13 cellular contexts compared by ENCODE assay signal in genomic region chr4:119536572-119537528, GRCh38.
A peak's percentile ranks its signal among the peaks of the same experiment; 100 is the strongest.
DNase-seq lines count a peak whose midpoint lies in the region; ATAC-seq lines count a peak whose summit lies in the region.
"Had no signal": no experiment of that assay in that cellular context is flagged by ENCODE, and none has a peak within 500 bp of the region (broad histone marks: within the 10 kb centered on the region; RNA-seq: fewer than 3 reads in every experiment).

No MANE protein-coding gene starts in this region.

- peak; percentile 4 for DNase-seq in LoVo (ENCODE audit: low spot score)
- no peak for DNase-seq in stimulated activated naive B cell treated with anti-CD40 and anti-IgM and Interleukin-4, amounts not matched to agents 10 μg/mL and 1 μg/mL and 100 μg/mL, for 72 hours
- DNase-seq in putamen (ENCODE audit: low spot score): no peak
- DNase-seq in globus pallidus (ENCODE audit: low spot score): no peak
- DNase-seq in stimulated activated CD4-positive, alpha-beta T cell treated with anti-CD3 and anti-CD28 coated beads, Interleukin-4, amount 100 ng/mL, for 24 hours: no peak
- no peak for DNase-seq in DMS153 treated with DMSO at 0.1 percent for 48 hours (lab: John Stamatoyannopoulos, UW; ENCODE audit: unreplicated experiment)
- DNase-seq: activated CD4-positive, alpha-beta memory T cell treated with anti-CD3 and anti-CD28 coated beads for 36 hours; islet precursor cell; MM.1S; NCI-H510A treated with DMSO at 0.1 percent for 48 hours had no signal

- no peak overlapping the region for H3K27ac Mint-ChIP-seq in stimulated activated naive B cell treated with anti-CD40 and anti-IgM and Interleukin-4, amounts not matched to agents 10 μg/mL and 1 μg/mL and 100 μg/mL, for 72 hours
- H3K27ac Mint-ChIP-seq: activated CD4-positive, alpha-beta memory T cell treated with anti-CD3 and anti-CD28 coated beads for 36 hours; activated naive CD8-positive, alpha-beta T cell had no signal

- peaks cover 10 to 21% of the 10 kb centered on the region in 2 donors for H3K4me1 Mint-ChIP-seq in stimulated activated naive B cell treated with anti-CD40 and anti-IgM and Interleukin-4, amounts not matched to agents 10 μg/mL and 1 μg/mL and 100 μg/mL, for 72 hours

- ATAC-seq in GM18909 (IDR thresholded peaks at IDR 0.05; ENCODE audit: poor library complexity, unreplicated experiment) (peak; percentile 48), esophagus mucosa (peak; percentile 44)
- ATAC-seq in stimulated activated naive B cell treated with anti-CD40 and anti-IgM and Interleukin-4, amounts not matched to agents 10 μg/mL and 1 μg/mL and 100 μg/mL, for 72 hours (replicated peaks): peak; percentile 55 to 62

- peaks cover 8 to 25% of the 10 kb centered on the region in 2 donors for H3K36me3 Mint-ChIP-seq in stimulated activated naive B cell treated with anti-CD40 and anti-IgM and Interleukin-4, amounts not matched to agents 10 μg/mL and 1 μg/mL and 100 μg/mL, for 72 hours

- H3K27me3 Mint-ChIP-seq in stimulated activated naive B cell treated with anti-CD40 and anti-IgM and Interleukin-4, amounts not matched to agents 10 μg/mL and 1 μg/mL and 100 μg/mL, for 72 hours: no peaks in the 10 kb centered on the region
- H3K27me3 Mint-ChIP-seq: activated CD4-positive, alpha-beta memory T cell treated with anti-CD3 and anti-CD28 coated beads for 36 hours; activated naive CD8-positive, alpha-beta T cell had no signal

- H3K4me3 Mint-ChIP-seq in stimulated activated naive B cell treated with anti-CD40 and anti-IgM and Interleukin-4, amounts not matched to agents 10 μg/mL and 1 μg/mL and 100 μg/mL, for 72 hours: no peak overlapping the region
- H3K4me3 Mint-ChIP-seq: activated CD4-positive, alpha-beta memory T cell treated with anti-CD3 and anti-CD28 coated beads for 36 hours; activated naive CD8-positive, alpha-beta T cell had no signal

- peaks cover 0 to 2% of the 10 kb centered on the region in 2 donors for H3K9me3 Mint-ChIP-seq in stimulated activated naive B cell treated with anti-CD40 and anti-IgM and Interleukin-4, amounts not matched to agents 10 μg/mL and 1 μg/mL and 100 μg/mL, for 72 hours
